18 cellular contexts compared by ENCODE assay signal in genomic region chr20:49466114-49466912, GRCh38. TPM values are rescaled to one million over a fixed set of nuclear protein-coding genes. Genes with fewer than 3 reads are reported as not detected.
DNase-seq lines count a peak whose midpoint lies in the region; ATAC-seq, FAIRE-seq and TF ChIP-seq lines count a peak whose summit lies in the region.
"Had no signal": no experiment of that assay in that cellular context is flagged by ENCODE, and none has a peak within 500 bp of the region (broad histone marks: within the 10 kb centered on the region; RNA-seq: fewer than 3 reads in every experiment).

No MANE protein-coding gene starts in this region.

- TF ChIP-seq CTCF in mammary epithelial cell (conservative IDR thresholded peaks at IDR 0.05 in 1 of 2, IDR thresholded peaks at IDR 0.05 in 1 of 2; ENCODE audit: extremely low read depth in 1 of 2, insufficient read depth in 1 of 2, low read depth in 1 of 2, low read length in 2 of 2) (no peak), breast epithelium (IDR thresholded peaks at IDR 0.05) (no peak), K562 (IDR thresholded peaks at IDR 0.05 in 2 of 3, conservative IDR thresholded peaks at IDR 0.05 in 1 of 3; ENCODE audit: insufficient read depth in 2 of 3, low read depth in 1 of 3, low read length in 3 of 3) (no peak), testis (IDR thresholded peaks at IDR 0.05) (no peak)

- no peak for TF ChIP-seq EP300 in K562 (IDR thresholded peaks at IDR 0.05; ENCODE audit: low read length)

- H3K27me3 ChIP-seq in mammary epithelial cell (ENCODE audit: insufficient read depth, low read length) (peaks cover 4% of the 10 kb centered on the region), breast epithelium (no peaks in the 10 kb centered on the region), K562 (ENCODE audit: control insufficient read depth in 2 of 2, insufficient read depth in 2 of 2, low read length in 2 of 2) (peaks cover 11 to 47% of the 10 kb centered on the region in 2 experiments), testis (no peaks in the 10 kb centered on the region)

- H3K4me3 ChIP-seq in mammary epithelial cell (replicated peaks in 1 of 3; ENCODE audit: insufficient read depth in 1 of 3, low read depth in 2 of 3, low read length in 3 of 3) (no peak overlapping the region), breast epithelium (no peak overlapping the region), K562 (no peak overlapping the region), testis (no peak overlapping the region)

- ATAC-seq in K562, result peak; percentile 48; the same call in 2 of the 3 replicates
- ATAC-seq: Panc1 had no signal

- CTCF ChIA-PET in mammary epithelial cell (lab: Charles Lee; ENCODE audit: low non-redundant PET) (no interaction called here), K562 (lab: Yijun Ruan, JAX; ENCODE audit: low intra/inter-chr PET ratio) (no interaction called here)

- H3K27ac ChIP-seq in mammary epithelial cell (ENCODE audit: insufficient read depth, low read depth, low read length), result no peak overlapping the region
- H3K27ac ChIP-seq in breast epithelium, result no peak overlapping the region
- H3K27ac ChIP-seq in K562 (ENCODE audit: extremely low read depth, low read depth, low read length), result no peak overlapping the region
- H3K27ac ChIP-seq in testis, result no peak overlapping the region

- no peak for FAIRE-seq in K562 (lab: Jason Lieb, UNC)

- H4K20me1 ChIP-seq in mammary epithelial cell (ENCODE audit: insufficient read depth, low read length) (no peaks in the 10 kb centered on the region), K562 (replicated peaks; ENCODE audit: control insufficient read depth, insufficient read depth, low read length) (no peaks in the 10 kb centered on the region)

- WGBS in mammary epithelial cell (ENCODE audit: low coverage, missing lambda C conversion rate), result 83% methylated on average over 8 of the region's 8 CpGs
- 3% methylated on average over 8 of the region's 8 CpGs for WGBS in K562 (ENCODE audit: insufficient coverage, low coverage, missing lambda C conversion rate)
- 58 to 60% methylated on average over 8 of the region's 8 CpGs for WGBS in testis, 2 donors

- no peaks in the 10 kb centered on the region for H3K79me2 ChIP-seq in mammary epithelial cell (ENCODE audit: insufficient read depth, low read length)
- H3K79me2 ChIP-seq in K562 (ENCODE audit: control insufficient read depth, insufficient read depth, low read length), result no peaks in the 10 kb centered on the region

- no peak for TF ChIP-seq RAD21 in K562 (CRISPR knock-in tag; conservative IDR thresholded peaks at IDR 0.05 in 1 of 2, IDR thresholded peaks at IDR 0.05 in 1 of 2)

- H3K9ac ChIP-seq in mammary epithelial cell (ENCODE audit: insufficient read depth, low read length) (no peak overlapping the region), K562 (ENCODE audit: insufficient read depth in 1 of 2, low read depth in 2 of 2, low read length in 2 of 2) (no peak overlapping the region)

- H3K4me1 ChIP-seq in mammary epithelial cell (ENCODE audit: insufficient read depth, low read length) (peaks cover under 1% of the 10 kb centered on the region), breast epithelium (no peaks in the 10 kb centered on the region), K562 (replicated peaks in 1 of 2; ENCODE audit: control insufficient read depth in 2 of 2, insufficient read depth in 2 of 2, low read length in 2 of 2) (no peaks in the 10 kb centered on the region), testis (peaks cover 8% of the 10 kb centered on the region)

- dilution Hi-C loops in mammary epithelial cell (cut with HindIII; ENCODE audit: low sequenced_read_pairs), result loop anchor here (5.0 kb wide), 1 partner anchor 61 kb away; no protein-coding TSS in a partner anchor

- no peaks in the 10 kb centered on the region for H3K9me1 ChIP-seq in K562 (ENCODE audit: control insufficient read depth, insufficient read depth, low read length)

- H2AFZ ChIP-seq in mammary epithelial cell (ENCODE audit: low read depth, low read length) (no peak overlapping the region), K562 (ENCODE audit: low read depth, low read length) (no peak overlapping the region)

- BruUV-seq in mammary epithelial cell (replicated peaks; lab: Mats Ljungman, UMichigan), result TSS peak; percentile 97
- no TSS peak for BruUV-seq in K562 (replicated peaks; lab: Mats Ljungman, UMichigan)

- DNase-seq in mammary epithelial cell (no peak), breast epithelium (ENCODE audit: low spot score in 2 of 2) (no peak), HT1080 (ENCODE audit: low read depth) (peak; percentile 13), K562 (ENCODE audit: extremely low read depth in 1 of 4, low spot score in 3 of 4) (peak in 3 of 4 experiments; percentile 51 to 76 (median 73)), testis (peak; percentile 65), MV-4-11 (lab: John Stamatoyannopoulos, UW) (no peak), AG08395 (ENCODE audit: low spot score) (no peak), epidermal melanocyte (ENCODE audit: insufficient read length, low spot score) (no peak)
- DNase-seq: CD4-positive, CD25-positive, alpha-beta regulatory T cell; DMS79 treated with DMSO at 0.1 percent for 48 hours; HCEC 1CT; KG1; NCI-H1092 treated with DMSO at 0.1 percent for 48 hours; NCI-H2081 treated with DMSO at 0.1 percent for 48 hours; NCI-H69 had no signal

- H3K9me3 ChIP-seq in mammary epithelial cell (replicated peaks; ENCODE audit: insufficient read depth, low read length) (no peaks in the 10 kb centered on the region), breast epithelium (no peaks in the 10 kb centered on the region), K562 (replicated peaks; ENCODE audit: control insufficient read depth, insufficient read depth, low read depth, low read length) (no peaks in the 10 kb centered on the region), testis (no peaks in the 10 kb centered on the region)

- intact Hi-C loops in mammary epithelial cell (cut with micrococcal nuclease) (no loop called here), breast epithelium (cut with DNase I; ENCODE audit: low total_unique reads) (no loop called here), K562 (cut with micrococcal nuclease) (no loop called here), testis (cut with DNase I; ENCODE audit: low total_unique reads) (no loop called here)

- H3K4me2 ChIP-seq in mammary epithelial cell (ENCODE audit: insufficient read depth, low read depth, low read length), result no peak overlapping the region
- no peak overlapping the region for H3K4me2 ChIP-seq in K562 (ENCODE audit: insufficient read depth, low read length)

- POLR2A ChIA-PET in K562 (lab: Yijun Ruan, JAX), result interaction anchor here (0.6 to 0.7 kb wide), 2 partner anchors 10 to 42 kb away, joined by 3 read pairs; no protein-coding TSS in a partner anchor

- no peaks in the 10 kb centered on the region for H3K36me3 ChIP-seq in mammary epithelial cell (ENCODE audit: insufficient read depth, low read length)
- no peaks in the 10 kb centered on the region for H3K36me3 ChIP-seq in breast epithelium
- H3K36me3 ChIP-seq in K562 (ENCODE audit: control insufficient read depth, insufficient read depth, low read length), result no peaks in the 10 kb centered on the region
- no peaks in the 10 kb centered on the region for H3K36me3 ChIP-seq in testis (ENCODE audit: low read depth, missing control alignments)

- in situ Hi-C loops in mammary epithelial cell (cut with MboI; ENCODE audit: low sequenced_read_pairs in 2 of 2), result no loop called here
- in situ Hi-C loops in K562 (cut with MboI), result no loop called here

- TF ChIP-seq POLR2A in breast epithelium (IDR thresholded peaks at IDR 0.05) (no peak), K562 (conservative IDR thresholded peaks at IDR 0.05) (no peak), testis (IDR thresholded peaks at IDR 0.05) (no peak)

TF ChIP-seq in K562, 482 proteins besides CTCF, POLR2A, EP300 and RAD21 (continues in another document):
- no peak for TF ChIP-seq CEBPB (tag; IDR thresholded peaks at IDR 0.05)
- no peak for TF ChIP-seq TCF15 (CRISPR knock-in tag; IDR thresholded peaks at IDR 0.05)
- no peak for TF ChIP-seq NCOA6 (IDR thresholded peaks at IDR 0.05)
- TF ChIP-seq NFYB (IDR thresholded peaks at IDR 0.05; ENCODE audit: extremely low read depth, insufficient read length), result peak; percentile 31
- peak; percentile 21 for TF ChIP-seq RBM25 (IDR thresholded peaks at IDR 0.05; ENCODE audit: low read depth, low read length, severe bottlenecking)

RNA-seq across cellular contexts. Expression of gene KCNB1, which starts 16.2 kb away (rescaled TPM):
- total RNA-seq in mammary epithelial cell, result under 1 TPM in 1 of 2 donors, not detected in 1; 0.17 TPM
- 0.01 TPM for polyA plus RNA-seq in mammary epithelial cell
- not detected for polyA minus RNA-seq in mammary epithelial cell
- 10 to 100 TPM in 1 of 3 donors, 1 to 10 TPM in 2; 3.9 to 21.8 (median 5.1) TPM for total RNA-seq in breast epithelium
- total RNA-seq in HT1080 (2014; rRNA removed; shearing (Covaris generic)), result 0.02 TPM in 1 of 2 replicates, not detected in the other
- polyA plus RNA-seq in HT1080 (2015; cell fraction: cytosol; rRNA removed), result not detected in 2 replicates
- not detected in 2 replicates for polyA plus RNA-seq in HT1080 (2015; cell fraction: nucleus; rRNA removed)
- total RNA-seq in K562 (2011; cell fraction: chromatin; rRNA removed; ENCODE audit: low replicate concordance), result not detected in 2 replicates
- total RNA-seq in K562 (2011; cell fraction: nucleolus; rRNA removed), result not detected in 2 replicates
- not detected in 2 replicates for total RNA-seq in K562 (2011; cell fraction: nucleoplasm; rRNA removed)
- not detected in 2 replicates for total RNA-seq in K562 (2014; rRNA removed)
- not detected in 2 replicates for total RNA-seq in K562 (2014; rRNA removed; fragmentation: Illumina TruSeq; extraction: Trizol)
- not detected in 2 replicates for total RNA-seq in K562 (2015; rRNA removed; fragmentation: Illumina TruSeq; extraction: Trizol)
- total RNA-seq in K562 (2021), result 0.02 TPM in 1 of 2 replicates, not detected in the other
- polyA plus RNA-seq in K562 (2011; rRNA removed), result not detected in 2 replicates
- polyA plus RNA-seq in K562 (2011; cell fraction: cytosol; rRNA removed), result not detected in 2 replicates
- polyA plus RNA-seq in K562 (2011; cell fraction: nucleus; rRNA removed), result not detected in 2 replicates
- polyA plus RNA-seq in K562 (2012), result 0.03 and 0.04 TPM in 2 replicates
- polyA plus RNA-seq in K562 (2014; fragmentation: Illumina TruSeq; extraction: Trizol), result not detected in 2 replicates
- under 1 TPM; 0.01 to 0.06 TPM for polyA plus RNA-seq in K562 (2014; fragmentation: Nextera tagmentation; extraction: Ambion mirVana)
- not detected in 2 replicates for polyA plus RNA-seq in K562 (2014; rRNA removed)
- polyA minus RNA-seq in K562 (2011; rRNA and poly(A)+ RNA removed), result not detected in 2 replicates
- not detected in 2 replicates for polyA minus RNA-seq in K562 (2011; cell fraction: cytosol; rRNA and poly(A)+ RNA removed)
- polyA minus RNA-seq in K562 (2011; cell fraction: nucleus; rRNA and poly(A)+ RNA removed), result not detected in 2 replicates
- total RNA-seq in testis, result 1 to 10 TPM; 2.3 to 4.6 TPM
- polyA plus RNA-seq in testis (ENCODE audit: insufficient read depth, low read depth, low replicate concordance), result 1.5 TPM
- total RNA-seq: A673; CD4-positive, CD25-positive, alpha-beta regulatory T cell; NCI-H460 had no signal

Comparison
In these comparisons a context has a peak if more than half of its experiments do, and no peak if none do; other contexts are left out.
1. DNase-seq: peak in HT1080 (single experiment), K562 (3 of 4) and testis (single experiment); none in mammary epithelial cell (single experiment), breast epithelium (0 of 2), MV-4-11 (single experiment), AG08395 (single experiment) and epidermal melanocyte (single experiment).